In the genomic region with DNA sequence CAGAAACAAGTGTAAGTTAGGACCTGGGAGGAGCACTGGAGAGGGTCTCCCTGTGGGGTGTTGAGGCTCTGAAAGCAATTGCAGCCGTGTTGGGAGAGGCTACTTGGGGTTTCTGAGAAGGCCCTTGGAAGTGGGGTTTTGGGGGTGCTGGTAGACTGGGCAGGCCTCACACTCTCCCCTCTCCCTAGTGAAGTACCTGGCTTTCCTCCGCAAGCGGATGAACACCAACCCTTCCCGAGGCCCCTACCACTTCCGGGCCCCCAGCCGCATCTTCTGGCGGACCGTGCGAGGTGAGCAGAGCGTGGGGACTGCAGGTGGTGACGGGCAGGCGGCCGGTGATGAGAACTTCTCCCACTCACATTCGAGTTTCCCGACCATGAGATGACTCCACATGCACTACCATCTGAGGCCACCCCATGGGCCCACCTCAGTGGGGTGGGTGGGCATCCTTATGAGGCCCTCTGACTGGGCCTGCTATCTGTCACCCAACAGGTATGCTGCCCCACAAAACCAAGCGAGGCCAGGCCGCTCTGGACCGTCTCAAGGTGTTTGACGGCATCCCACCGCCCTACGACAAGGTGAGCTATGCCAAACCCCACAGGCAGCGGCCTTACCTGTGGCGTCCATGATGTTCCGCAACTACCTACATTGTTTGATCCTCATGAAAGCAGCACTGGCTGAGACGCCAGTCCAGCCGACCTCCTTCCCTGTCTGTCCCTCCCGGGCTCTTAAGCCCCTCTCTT, we compare ENCODE assay signal across 4 cellular contexts. TPM values are rescaled to one million over a fixed set of nuclear protein-coding genes. Genes with fewer than 3 reads are reported as not detected.
DNase-seq lines count a peak whose midpoint lies in the region; ATAC-seq lines count a peak whose summit lies in the region.

No MANE protein-coding gene starts in this region.

- peaks cover 59% of the 10 kb centered on the region for H3K36me3 ChIP-seq in KOPT-K1 (ENCODE audit: insufficient read depth, low read length)

- ATAC-seq in HG02973 (IDR thresholded peaks at IDR 0.05; ENCODE audit: unreplicated experiment) (no peak), HG02884 (IDR thresholded peaks at IDR 0.05; ENCODE audit: unreplicated experiment) (no peak)

- H3K9me3 Mint-ChIP-seq in immature natural killer cell, result no peaks in the 10 kb centered on the region

- peaks cover 54 to 55% of the 10 kb centered on the region in 2 donors for H3K4me1 Mint-ChIP-seq in immature natural killer cell

- peak overlapping the region in 3 of 5 donors; percentile 21 to 94 (median 24) for H3K4me3 Mint-ChIP-seq in immature natural killer cell

- H3K27ac Mint-ChIP-seq in immature natural killer cell, result peak overlapping the region in 4 of 6 donors; percentile 22 to 92 (median 43)

- H3K36me3 Mint-ChIP-seq in immature natural killer cell, result peaks cover 13 to 45% (median 20%) of the 10 kb centered on the region in 3 donors

- DNase-seq in immature natural killer cell, result no peak

- H3K9me3 ChIP-seq in KOPT-K1 (ENCODE audit: insufficient read depth, low read length, poor library complexity, severe bottlenecking), result no peaks in the 10 kb centered on the region

- peaks cover 26 to 48% (median 42%) of the 10 kb centered on the region in 3 donors for H3K27me3 Mint-ChIP-seq in immature natural killer cell (ENCODE audit: low read depth in 3 of 3)

- peak overlapping the region; percentile 88 for H3K27ac ChIP-seq in KOPT-K1 (ENCODE audit: low read depth, low read length, poor library complexity, severe bottlenecking)

RNA-seq across cellular contexts. Expression of a gene that starts 3.0 kb away (rescaled TPM):
- 1,000 to 10,000 TPM in 2 of 3 donors, 100 to 1,000 TPM in 1; 840 to 2,055 (median 1,247) TPM for polyA plus RNA-seq in immature natural killer cell

RNA-seq across cellular contexts. Expression of a gene that starts 5.8 kb away (rescaled TPM):
- 1,000 to 10,000 TPM; 1,178 to 2,153 (median 1,290) TPM for polyA plus RNA-seq in immature natural killer cell

RNA-seq across cellular contexts. Expression of a gene that starts 16.4 kb away (rescaled TPM):
- polyA plus RNA-seq in immature natural killer cell, result 10 to 100 TPM; 22.6 to 36.6 (median 28.3) TPM

RNA-seq across cellular contexts. Expression of a gene that starts 22.0 kb away (rescaled TPM):
- 10 to 100 TPM; 13.8 to 35.9 (median 34.9) TPM for polyA plus RNA-seq in immature natural killer cell

RNA-seq across cellular contexts. Expression of a gene that starts 37.3 kb away (rescaled TPM):
- polyA plus RNA-seq in immature natural killer cell, result 1 to 10 TPM in 2 of 3 donors, under 1 TPM in 1; 0.86 to 1.7 (median 1.0) TPM
